ENCODE assay signal across 8 cellular contexts in the genomic region with DNA sequence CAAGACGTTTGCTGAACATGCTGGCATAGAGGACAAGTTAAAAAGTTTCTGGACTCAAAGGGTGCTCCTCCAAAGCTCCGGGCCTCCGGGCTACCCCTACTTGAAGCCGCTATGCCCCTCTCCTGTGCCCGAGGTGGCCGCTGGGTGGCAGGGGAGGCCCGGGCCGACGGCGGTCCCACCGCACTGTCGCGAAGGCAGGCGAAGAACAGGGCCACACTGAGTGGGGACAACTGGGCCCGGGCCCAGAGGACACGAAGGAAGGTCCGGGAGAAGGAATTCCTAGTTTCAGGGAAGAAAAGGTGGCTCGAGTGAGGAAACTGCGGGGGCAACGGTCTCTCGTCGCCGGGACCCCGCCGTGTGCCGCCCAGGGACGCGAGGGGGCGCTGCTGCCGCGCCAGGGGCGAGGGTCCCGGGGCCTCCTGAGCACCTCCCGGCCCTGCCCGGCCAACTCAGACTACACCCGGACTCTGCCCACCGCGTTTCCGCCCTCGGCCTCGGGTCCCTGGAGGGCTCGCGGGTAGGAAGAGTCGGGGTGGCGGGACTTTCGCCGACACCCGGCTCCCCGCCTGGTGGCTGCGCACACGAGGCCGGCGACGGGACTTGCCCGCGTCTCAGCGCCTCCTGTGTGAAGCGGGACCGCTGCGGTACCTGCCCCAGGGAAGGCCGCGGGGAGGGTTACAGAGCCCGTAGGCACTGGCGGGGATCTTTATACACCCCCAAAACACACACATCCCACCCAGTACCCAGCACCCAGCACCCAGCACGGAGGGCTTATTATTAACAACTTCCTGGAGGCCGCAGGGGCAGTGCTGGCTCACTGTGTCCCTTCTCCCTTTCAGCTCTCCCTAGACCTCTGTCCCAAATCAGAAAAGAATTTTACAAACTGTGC. TPM values are rescaled to one million over a fixed set of nuclear protein-coding genes. Genes with fewer than 3 reads are reported as not detected.
DNase-seq lines count a peak whose midpoint lies in the region; ATAC-seq, FAIRE-seq and TF ChIP-seq lines count a peak whose summit lies in the region.

No MANE protein-coding gene starts in this region.

- H3K4me3 ChIP-seq in GM08714 (ENCODE audit: low read length) (peak overlapping the region; percentile 39; the same call in 1 of the 2 replicates), HepG2 (replicated peaks in 1 of 3; ENCODE audit: insufficient read depth in 1 of 3, low read depth in 2 of 3, low read length in 3 of 3) (peak overlapping the region; percentile 14 to 52 (median 27))

- peak; percentile 84 for TF ChIP-seq RAD21 in HepG2 (CRISPR knock-in tag; IDR thresholded peaks at IDR 0.05)

- H3K4me1 Mint-ChIP-seq in activated CD4-positive, alpha-beta T cell treated with anti-CD3 and anti-CD28 coated beads, Interleukin-2, amount 10 ng/mL, durations not matched to agents 7 days and 5 days = peaks cover 7% of the 10 kb centered on the region

- POLR2A ChIA-PET in activated CD4-positive, alpha-beta T cell treated with anti-CD3 and anti-CD28 coated beads, Interleukin-2, amount 10 ng/mL, durations not matched to agents 7 days and 5 days (lab: Charles Lee) = no interaction called here
- POLR2A ChIA-PET in HepG2 (lab: Yijun Ruan, JAX) = no interaction called here

- TF ChIP-seq EP300 in HepG2 (IDR thresholded peaks at IDR 0.05; ENCODE audit: low read depth in 2 of 2, low read length in 2 of 2) (no peak), HepG2 (CRISPR knock-in tag; IDR thresholded peaks at IDR 0.05; ENCODE audit: borderline replicate concordance) (no peak)

- no peak for FAIRE-seq in HepG2 (lab: Jason Lieb, UNC)

- peak overlapping the region; percentile 16; the same call in 1 of the 2 replicates for H3K9ac ChIP-seq in HepG2 (ENCODE audit: insufficient read depth, low read depth, low read length)

- no peak for TF ChIP-seq POLR2A in HepG2 (IDR thresholded peaks at IDR 0.05; ENCODE audit: insufficient read depth in 1 of 2, low read depth in 2 of 2, low read length in 2 of 2)

- peak overlapping the region; percentile 69 for H3K4me3 Mint-ChIP-seq in activated CD4-positive, alpha-beta T cell treated with anti-CD3 and anti-CD28 coated beads, Interleukin-2, amount 10 ng/mL, durations not matched to agents 7 days and 5 days

- no peak overlapping the region for H3K27ac ChIP-seq in HepG2 (ENCODE audit: extremely low read length, insufficient read depth, low read length)

- in situ Hi-C loops in HepG2 (cut with HindIII; ENCODE audit: extremely low pct_ligation_motif_present, low pct_unique_long_range_greater_than_20kb) = no loop called here

- H4K20me1 ChIP-seq in HepG2 (ENCODE audit: insufficient read depth, low read length) = no peaks in the 10 kb centered on the region

- peak; percentile 39 for DNase-seq in HCEC 1CT
- peak; percentile 61 for DNase-seq in MV-4-11 (lab: John Stamatoyannopoulos, UW)
- DNase-seq in activated CD4-positive, alpha-beta T cell treated with anti-CD3 and anti-CD28 coated beads, Interleukin-2, amount 10 ng/mL, durations not matched to agents 7 days and 5 days = peak; percentile 75
- peak; percentile 34 for DNase-seq in dedifferentiated amniotic fluid mesenchymal stem cell (ENCODE audit: extremely low spot score)
- peak; percentile 42 for DNase-seq in HepG2 (ENCODE audit: low spot score)
- DNase-seq in stimulated activated CD4-positive, alpha-beta T cell treated with anti-CD3 and anti-CD28 coated beads, Interleukin-2, amount 100 ng/mL, for 4 hours (ENCODE audit: low read depth) = peak; percentile 59
- DNase-seq in cortex of kidney (lab: John Stamatoyannopoulos, UW) = no peak

- H3K36me3 ChIP-seq in HepG2 (replicated peaks in 1 of 2; ENCODE audit: control insufficient read depth in 1 of 2, insufficient read depth in 2 of 2, low read length in 2 of 2) = no peaks in the 10 kb centered on the region

- peak overlapping the region; percentile 79 for H3K4me2 ChIP-seq in HepG2 (ENCODE audit: low read depth, low read length)

- no peaks in the 10 kb centered on the region for H3K9me3 ChIP-seq in HepG2 (ENCODE audit: low read length)

- no TSS peak for BruUV-seq in HepG2 (replicated peaks; lab: Mats Ljungman, UMichigan)

- 53% methylated on average over 45 of the region's 66 CpGs for WGBS in HepG2 (ENCODE audit: low lambda C conversion rate)

- peak; percentile 97 for ATAC-seq in HepG2

- peak; percentile 93 for TF ChIP-seq CTCF in HepG2 (CRISPR knock-in tag; IDR thresholded peaks at IDR 0.05)

- no peaks in the 10 kb centered on the region for H3K79me2 ChIP-seq in HepG2 (ENCODE audit: insufficient read depth, low read length)

- peaks cover 4 to 15% of the 10 kb centered on the region in 2 experiments; a peak in 4 of 5 replicates for H3K27me3 ChIP-seq in HepG2 (ENCODE audit: control insufficient read depth in 1 of 2, insufficient read depth in 2 of 2, low read length in 2 of 2)

- intact Hi-C loops in HepG2 (cut with micrococcal nuclease; ENCODE audit: unreplicated experiment) = loop anchor here (2.0 kb wide), 2 partner anchors 15 to 217 kb away; no protein-coding TSS in a partner anchor

- CTCF ChIA-PET in activated CD4-positive, alpha-beta T cell treated with anti-CD3 and anti-CD28 coated beads, Interleukin-2, amount 10 ng/mL, durations not matched to agents 7 days and 5 days (lab: Charles Lee) = interaction anchor here (0.5 to 1.1 kb wide), 8 partner anchors 10 to 1106 kb away, joined by 3 to 4 read pairs (median 3); no protein-coding TSS in a partner anchor
- CTCF ChIA-PET in HepG2 (lab: Yijun Ruan, JAX; ENCODE audit: low intra/inter-chr PET ratio, low total read pairs) = interaction anchor here (0.6 to 2.6 kb wide), 4 partner anchors 14 to 220 kb away, joined by 3 to 12 read pairs (median 4); no protein-coding TSS in a partner anchor

- peak overlapping the region; percentile 77 for H3K27ac Mint-ChIP-seq in activated CD4-positive, alpha-beta T cell treated with anti-CD3 and anti-CD28 coated beads, Interleukin-2, amount 10 ng/mL, durations not matched to agents 7 days and 5 days

- peaks cover 5% of the 10 kb centered on the region for H3K27me3 Mint-ChIP-seq in activated CD4-positive, alpha-beta T cell treated with anti-CD3 and anti-CD28 coated beads, Interleukin-2, amount 10 ng/mL, durations not matched to agents 7 days and 5 days

- H3K4me1 ChIP-seq in HepG2 (ENCODE audit: insufficient read depth, low read length) = peaks cover 12% of the 10 kb centered on the region; the same call in 1 of the 2 replicates

- no peaks in the 10 kb centered on the region for H3K36me3 Mint-ChIP-seq in activated CD4-positive, alpha-beta T cell treated with anti-CD3 and anti-CD28 coated beads, Interleukin-2, amount 10 ng/mL, durations not matched to agents 7 days and 5 days (ENCODE audit: low read depth)

- peak overlapping the region; percentile 55 for H2AFZ ChIP-seq in HepG2 (ENCODE audit: low read length)

- H3K9me3 Mint-ChIP-seq in activated CD4-positive, alpha-beta T cell treated with anti-CD3 and anti-CD28 coated beads, Interleukin-2, amount 10 ng/mL, durations not matched to agents 7 days and 5 days = no peaks in the 10 kb centered on the region

RNA-seq across cellular contexts. Expression of a gene that starts 0.8 kb away (rescaled TPM):
- not detected for total RNA-seq in activated CD4-positive, alpha-beta T cell treated with anti-CD3 and anti-CD28 coated beads, Interleukin-2, amount 10 ng/mL, durations not matched to agents 7 days and 5 days
- total RNA-seq in HepG2 (2016; rRNA removed; fragmentation: Illumina TruSeq; extraction: Trizol) = not detected in 2 replicates
- not detected in 2 replicates for total RNA-seq in HepG2 (2016; cell fraction: cytosol; rRNA removed; fragmentation: Illumina TruSeq; extraction: Trizol; ENCODE audit: low read depth)
- not detected in 2 replicates for total RNA-seq in HepG2 (2016; cell fraction: insoluble cytoplasmic fraction; rRNA removed; fragmentation: Illumina TruSeq; extraction: Trizol)
- total RNA-seq in HepG2 (2016; cell fraction: membrane; rRNA removed; fragmentation: Illumina TruSeq; extraction: Trizol) = not detected in 2 replicates
- not detected in 2 replicates for total RNA-seq in HepG2 (2016; cell fraction: nucleus; rRNA removed; fragmentation: Illumina TruSeq; extraction: Trizol)
- polyA plus RNA-seq in HepG2 (2011; rRNA removed) = not detected in 2 replicates
- not detected in 2 replicates for polyA plus RNA-seq in HepG2 (2011; cell fraction: cytosol; rRNA removed)
- polyA plus RNA-seq in HepG2 (2011; cell fraction: nucleus; rRNA removed) = not detected in 2 replicates
- not detected in 2 replicates for polyA plus RNA-seq in HepG2 (2012)
- polyA plus RNA-seq in HepG2 (2016; cell fraction: cytosol; fragmentation: Illumina TruSeq; extraction: Trizol; ENCODE audit: low read depth) = not detected in 2 replicates
- not detected in 2 replicates for polyA plus RNA-seq in HepG2 (2016; cell fraction: insoluble cytoplasmic fraction; fragmentation: Illumina TruSeq; extraction: Trizol; ENCODE audit: low read depth)
- not detected in 2 replicates for polyA plus RNA-seq in HepG2 (2016; cell fraction: membrane; fragmentation: Illumina TruSeq; extraction: Trizol; ENCODE audit: low read depth)
- not detected in 2 replicates for polyA plus RNA-seq in HepG2 (2016; cell fraction: nucleus; fragmentation: Illumina TruSeq; extraction: Trizol; ENCODE audit: insufficient read depth, low read depth)
- not detected in 2 replicates for polyA minus RNA-seq in HepG2 (2011; rRNA and poly(A)+ RNA removed; ENCODE audit: low replicate concordance)
- polyA minus RNA-seq in HepG2 (2011; cell fraction: cytosol; rRNA and poly(A)+ RNA removed) = not detected in 2 replicates
- polyA minus RNA-seq in HepG2 (2011; cell fraction: nucleus; rRNA and poly(A)+ RNA removed) = not detected in 2 replicates

RNA-seq across cellular contexts. Expression of a gene that starts 29.6 kb away (rescaled TPM):
- total RNA-seq in activated CD4-positive, alpha-beta T cell treated with anti-CD3 and anti-CD28 coated beads, Interleukin-2, amount 10 ng/mL, durations not matched to agents 7 days and 5 days = 10 to 100 TPM; 31.7 to 34.0 TPM
- total RNA-seq in HepG2 (2016; rRNA removed; fragmentation: Illumina TruSeq; extraction: Trizol) = 39.9 and 52.9 TPM in 2 replicates
- 12.8 and 14.5 TPM in 2 replicates for total RNA-seq in HepG2 (2016; cell fraction: cytosol; rRNA removed; fragmentation: Illumina TruSeq; extraction: Trizol; ENCODE audit: low read depth)
- 40.0 and 51.5 TPM in 2 replicates for total RNA-seq in HepG2 (2016; cell fraction: insoluble cytoplasmic fraction; rRNA removed; fragmentation: Illumina TruSeq; extraction: Trizol)
- total RNA-seq in HepG2 (2016; cell fraction: membrane; rRNA removed; fragmentation: Illumina TruSeq; extraction: Trizol) = 25.1 and 28.6 TPM in 2 replicates
- total RNA-seq in HepG2 (2016; cell fraction: nucleus; rRNA removed; fragmentation: Illumina TruSeq; extraction: Trizol) = 40.8 and 45.7 TPM in 2 replicates
- 24.9 and 25.6 TPM in 2 replicates for polyA plus RNA-seq in HepG2 (2011; rRNA removed)
- polyA plus RNA-seq in HepG2 (2011; cell fraction: cytosol; rRNA removed) = 11.6 and 17.6 TPM in 2 replicates
- polyA plus RNA-seq in HepG2 (2011; cell fraction: nucleus; rRNA removed) = 13.1 and 18.9 TPM in 2 replicates
- polyA plus RNA-seq in HepG2 (2012) = 23.3 and 24.2 TPM in 2 replicates
- polyA plus RNA-seq in HepG2 (2016; cell fraction: cytosol; fragmentation: Illumina TruSeq; extraction: Trizol; ENCODE audit: low read depth) = 1.5 and 1.6 TPM in 2 replicates
- polyA plus RNA-seq in HepG2 (2016; cell fraction: insoluble cytoplasmic fraction; fragmentation: Illumina TruSeq; extraction: Trizol; ENCODE audit: low read depth) = 33.3 and 35.1 TPM in 2 replicates
- polyA plus RNA-seq in HepG2 (2016; cell fraction: membrane; fragmentation: Illumina TruSeq; extraction: Trizol; ENCODE audit: low read depth) = 7.6 and 9.5 TPM in 2 replicates
- polyA plus RNA-seq in HepG2 (2016; cell fraction: nucleus; fragmentation: Illumina TruSeq; extraction: Trizol; ENCODE audit: insufficient read depth, low read depth) = 26.1 and 32.2 TPM in 2 replicates
- polyA minus RNA-seq in HepG2 (2011; rRNA and poly(A)+ RNA removed; ENCODE audit: low replicate concordance) = 27.9 and 28.2 TPM in 2 replicates
- polyA minus RNA-seq in HepG2 (2011; cell fraction: cytosol; rRNA and poly(A)+ RNA removed) = 23.9 and 34.8 TPM in 2 replicates
- 57.9 and 63.0 TPM in 2 replicates for polyA minus RNA-seq in HepG2 (2011; cell fraction: nucleus; rRNA and poly(A)+ RNA removed)
